ENCODE assay signal across 8 cellular contexts in the genomic region with DNA sequence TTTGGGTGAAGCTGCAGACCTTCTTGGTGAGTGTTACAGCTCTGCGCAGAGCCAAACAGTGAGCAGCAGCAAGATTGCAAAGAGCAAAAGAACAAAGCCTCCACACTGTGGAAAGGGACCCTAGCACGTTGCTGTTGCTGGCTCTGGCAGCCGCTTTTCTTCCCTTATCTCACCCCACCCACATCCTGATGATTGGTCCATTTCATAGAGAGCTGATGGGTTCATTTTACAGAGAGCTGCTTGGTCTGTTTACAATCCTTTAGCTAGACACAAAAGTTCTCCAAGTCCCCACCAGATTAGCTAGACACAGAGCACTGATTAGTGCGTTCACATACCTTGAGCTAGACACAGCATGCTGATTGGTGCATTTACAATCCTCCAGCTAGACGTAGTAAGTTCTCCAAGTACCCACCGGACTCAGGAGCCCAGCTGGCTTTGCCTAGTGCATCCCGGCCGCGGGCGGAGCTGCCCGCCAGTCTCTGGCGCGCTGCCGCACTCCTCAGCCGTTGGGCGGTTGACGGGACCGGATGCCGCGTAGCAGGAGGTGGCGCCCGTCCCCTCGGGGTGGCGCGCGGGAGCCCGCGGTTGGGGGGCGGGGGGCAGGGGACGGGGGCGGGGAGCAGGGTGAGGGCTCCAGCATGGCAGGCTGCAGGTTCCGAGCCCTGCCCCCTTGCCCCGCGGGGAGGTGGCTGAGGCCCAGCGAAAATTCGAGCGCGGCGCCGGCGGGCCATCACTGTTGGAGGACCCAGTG.
DNase-seq lines count a peak whose midpoint lies in the region; ATAC-seq and TF ChIP-seq lines count a peak whose summit lies in the region.
"Not testable (repeated sequence)": the region's sequence is repeated elsewhere in the genome, so short reads cannot be mapped to it uniquely, and the experiment has no call there.

No MANE protein-coding gene starts in this region.

- ATAC-seq in HG02884 (IDR thresholded peaks at IDR 0.05; ENCODE audit: unreplicated experiment) (peak; percentile 38), left lung (peak; percentile 92)

- not testable (repeated sequence) for H3K4me1 ChIP-seq in SJSA1 (replicated peaks); left lung; skeletal muscle satellite cell (ENCODE audit: control insufficient read depth, insufficient read depth, low read length); thyroid gland

- not testable (repeated sequence) for H3K36me3 Mint-ChIP-seq in endothelial cell (ENCODE audit: low read depth, unreplicated experiment)

- not testable (repeated sequence) for H3K9me3 ChIP-seq in SJSA1 (replicated peaks); left lung; skeletal muscle satellite cell (replicated peaks; ENCODE audit: low read length); thyroid gland

- peak overlapping the region; percentile 47 for H3K9ac ChIP-seq in skeletal muscle satellite cell (ENCODE audit: low read depth, low read length)

- H3K27me3 Mint-ChIP-seq in endothelial cell (ENCODE audit: unreplicated experiment) = not testable (repeated sequence)

- not testable (repeated sequence) for H3K9me3 Mint-ChIP-seq in endothelial cell (ENCODE audit: unreplicated experiment)

- H3K4me2 ChIP-seq in skeletal muscle satellite cell (ENCODE audit: low read length) = peak overlapping the region; percentile 64

- not testable (repeated sequence) for TF ChIP-seq CTCF in endothelial cell (IDR thresholded peaks at IDR 0.05; ENCODE audit: unreplicated experiment); left lung (IDR thresholded peaks at IDR 0.05); thyroid gland (IDR thresholded peaks at IDR 0.05)

- H3K4me3 ChIP-seq in GM08714 (ENCODE audit: low read length) (peak overlapping the region; percentile 57; the same call in 1 of the 2 replicates), SJSA1 (peak overlapping the region; percentile 18), left lung (peak overlapping the region; percentile 19 to 44), skeletal muscle satellite cell (ENCODE audit: low read length) (peak overlapping the region; percentile 56), thyroid gland (replicated peaks in 1 of 3) (peak overlapping the region in 1 of 3 donors; percentile 35)

- DNase-seq in SJSA1 (ENCODE audit: low read depth in 1 of 2, low spot score in 2 of 2) (peak; percentile 23 to 65), activated T-helper 1 cell treated with Interleukin-2 at 50 U/mL for 16 hours (ENCODE audit: low read depth) (peak; percentile 72), endothelial cell (ENCODE audit: low spot score) (peak; percentile 63), left lung (peak; percentile 79 to 92), thyroid gland (peak; percentile 77 to 80)

- TF ChIP-seq POLR2A in thyroid gland (IDR thresholded peaks at IDR 0.05) = peak in 1 of 2 donors; percentile 48

- not testable (repeated sequence) for H3K27ac ChIP-seq in SJSA1
- H3K27ac ChIP-seq in left lung = peak overlapping the region; percentile 81 to 86
- H3K27ac ChIP-seq in thyroid gland = peak overlapping the region; percentile 69 to 83 (median 74)

- intact Hi-C loops in left lung (cut with DNase I); thyroid gland (cut with DNase I): not testable (repeated sequence)

- WGBS in thyroid gland, 2 donors = 0% methylated on average over 3 of the region's 41 CpGs

- H3K4me3 Mint-ChIP-seq in endothelial cell (ENCODE audit: unreplicated experiment) = peak overlapping the region; percentile 85

- not testable (repeated sequence) for H3K36me3 ChIP-seq in SJSA1; left lung; skeletal muscle satellite cell (ENCODE audit: insufficient read depth, low read length); thyroid gland

- not testable (repeated sequence) for H3K4me1 Mint-ChIP-seq in endothelial cell (ENCODE audit: unreplicated experiment)

- H3K27me3 ChIP-seq in SJSA1 (replicated peaks); left lung; skeletal muscle satellite cell (ENCODE audit: control insufficient read depth, insufficient read depth, low read length); thyroid gland: not testable (repeated sequence)

- H3K27ac Mint-ChIP-seq in endothelial cell (ENCODE audit: unreplicated experiment) = peak overlapping the region; percentile 72
